Comparison of ENCODE assay signal across 2 cellular contexts in genomic region chr17:78425429-78425828, GRCh38.
TF ChIP-seq lines count a peak whose summit lies in the region.

No MANE protein-coding gene starts in this region.

TF ChIP-seq in WTC11, 78 proteins besides CTCF, POLR2A, EP300 and RAD21:
- TF ChIP-seq JUN (CRISPR knock-in tag; IDR thresholded peaks at IDR 0.05) (no peak), SMAD3 (CRISPR knock-in tag; IDR thresholded peaks at IDR 0.05; ENCODE audit: borderline replicate concordance) (no peak), ZNF423 (CRISPR knock-in tag; IDR thresholded peaks at IDR 0.05) (no peak), TEAD4 (CRISPR knock-in tag; IDR thresholded peaks at IDR 0.05) (no peak), NFE2L1 (CRISPR knock-in tag; IDR thresholded peaks at IDR 0.05) (no peak), ZNF121 (CRISPR knock-in tag; IDR thresholded peaks at IDR 0.05) (no peak), NR1H2 (CRISPR knock-in tag; IDR thresholded peaks at IDR 0.05) (no peak), KAT7 (CRISPR knock-in tag; IDR thresholded peaks at IDR 0.05; ENCODE audit: borderline replicate concordance) (no peak)

TF ChIP-seq in HepG2, 621 proteins besides CTCF, POLR2A, EP300 and RAD21:
- no peak for TF ChIP-seq HOXD1 (CRISPR knock-in tag; IDR thresholded peaks at IDR 0.05)
- TF ChIP-seq AGO2 (optimal IDR thresholded peaks at IDR 0.05; ENCODE audit: low read depth, low read length), result peak; percentile 7
TF ChIP-seq in HepG2: peak in this region for 1.
